In the genomic region with DNA sequence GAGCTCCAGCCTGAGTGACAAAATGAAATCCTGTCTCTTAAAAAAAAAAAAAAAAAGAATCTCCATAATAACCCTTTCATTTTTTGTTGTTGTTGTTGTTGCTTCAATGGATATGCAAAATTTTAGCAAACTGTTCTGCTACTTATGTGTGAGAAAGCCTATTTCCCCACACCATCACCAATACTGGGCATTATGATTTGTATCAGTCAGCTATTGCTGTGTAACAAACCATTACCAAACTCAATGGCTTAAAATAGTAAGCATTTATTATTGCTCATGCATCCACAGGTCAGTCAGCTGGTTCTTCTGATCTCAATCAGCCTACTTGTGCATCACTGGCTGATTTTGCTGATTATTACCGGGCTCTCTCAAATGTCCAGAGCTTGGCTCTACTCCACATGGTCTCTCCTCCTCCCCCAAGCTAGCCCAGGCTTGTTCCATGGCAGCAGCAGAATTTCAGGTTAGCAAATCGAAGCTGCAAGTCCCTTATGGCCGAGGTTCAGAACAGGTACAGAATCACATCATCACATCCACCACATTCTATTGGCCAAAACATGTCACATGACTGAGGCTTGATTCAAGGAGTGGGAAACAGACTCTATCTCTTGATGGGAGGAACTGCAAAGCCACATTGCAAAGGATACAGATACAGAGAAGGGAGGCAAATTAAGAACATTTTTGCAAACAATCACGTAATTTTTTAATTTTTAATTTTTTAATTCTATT, we compare ENCODE assay signal across 19 cellular contexts.
"Had no signal": no experiment of that assay in that cellular context is flagged by ENCODE, and none has a peak within 500 bp of the region (broad histone marks: within the 10 kb centered on the region; RNA-seq: fewer than 3 reads in every experiment).

No MANE protein-coding gene starts in this region.

- H3K9me3 ChIP-seq: thoracic aorta had no signal

- H3K27me3 ChIP-seq: foreskin keratinocyte had no signal

- H3K4me3 Mint-ChIP-seq: activated CD8-positive, alpha-beta T cell treated with anti-CD3 and anti-CD28 coated beads for 36 hours; activated naive CD8-positive, alpha-beta T cell; central memory CD8-positive, alpha-beta T cell; dendritic cell treated with granulocyte-macrophage colony-stimulating factor and Interleukin-4, amounts not matched to agents 40 ng/mL and 50 ng/mL, for 4 days; endodermal cell; naive B cell had no signal

- ATAC-seq: activated CD8-positive, alpha-beta T cell treated with anti-CD3 and anti-CD28 coated beads for 36 hours; esophagus mucosa; foreskin keratinocyte; stimulated activated naive CD8-positive, alpha-beta T cell treated with anti-CD3 and anti-CD28 coated beads, Interleukin-15, Interleukin-2, amounts not matched to agents 100 U/mL and 50 U/mL, for 24 hours had no signal

- H3K27me3 Mint-ChIP-seq: dendritic cell treated with granulocyte-macrophage colony-stimulating factor and Interleukin-4, amounts not matched to agents 40 ng/mL and 50 ng/mL, for 4 days had no signal

- H3K4me1 Mint-ChIP-seq: central memory CD8-positive, alpha-beta T cell had no signal

- H3K36me3 ChIP-seq: thoracic aorta, upper lobe of left lung had no signal

- H3K4me3 ChIP-seq: upper lobe of left lung had no signal

- H3K27ac Mint-ChIP-seq: activated CD8-positive, alpha-beta T cell treated with anti-CD3 and anti-CD28 coated beads for 36 hours; activated naive CD8-positive, alpha-beta T cell; activated T-helper 2 cell treated with anti-CD3 and anti-CD28 coated beads, Interferon-gamma antibody, Interleukin-2, Interleukin-4, amounts not matched to agents 10 μg/mL and 5 μg/mL and 100 μg/mL, durations not matched to agents 14 hours and 24 hours and 36 hours; dendritic cell treated with granulocyte-macrophage colony-stimulating factor and Interleukin-4, amounts not matched to agents 40 ng/mL and 50 ng/mL, for 4 days; naive B cell had no signal

- DNase-seq: activated CD4-positive, alpha-beta T cell treated with anti-CD3 and anti-CD28 coated beads for 1 hour; activated CD4-positive, alpha-beta T cell treated with anti-CD3 and anti-CD28 coated beads, Interleukin-2, amount 50 U/mL, for 1 hour; activated CD8-positive, alpha-beta T cell treated with anti-CD3 and anti-CD28 coated beads for 36 hours; activated naive CD4-positive, alpha-beta T cell; activated T-cell treated with anti-CD3 and anti-CD28 coated beads, Interleukin-2, amount 50 U/mL, for 48 hours; foreskin keratinocyte; mammary epithelial cell; naive B cell; stimulated activated CD4-positive, alpha-beta T cell treated with anti-CD3 and anti-CD28 coated beads, Interleukin-2, amount 100 ng/mL, for 48 hours; stimulated activated naive CD8-positive, alpha-beta T cell treated with anti-CD3 and anti-CD28 coated beads, Interleukin-15, Interleukin-2, amounts not matched to agents 100 U/mL and 50 U/mL, for 24 hours; T-helper 2 cell had no signal

- H3K27ac ChIP-seq: foreskin keratinocyte, thoracic aorta, upper lobe of left lung had no signal
